Comparison of ENCODE assay signal across 11 cellular contexts in the genomic region with DNA sequence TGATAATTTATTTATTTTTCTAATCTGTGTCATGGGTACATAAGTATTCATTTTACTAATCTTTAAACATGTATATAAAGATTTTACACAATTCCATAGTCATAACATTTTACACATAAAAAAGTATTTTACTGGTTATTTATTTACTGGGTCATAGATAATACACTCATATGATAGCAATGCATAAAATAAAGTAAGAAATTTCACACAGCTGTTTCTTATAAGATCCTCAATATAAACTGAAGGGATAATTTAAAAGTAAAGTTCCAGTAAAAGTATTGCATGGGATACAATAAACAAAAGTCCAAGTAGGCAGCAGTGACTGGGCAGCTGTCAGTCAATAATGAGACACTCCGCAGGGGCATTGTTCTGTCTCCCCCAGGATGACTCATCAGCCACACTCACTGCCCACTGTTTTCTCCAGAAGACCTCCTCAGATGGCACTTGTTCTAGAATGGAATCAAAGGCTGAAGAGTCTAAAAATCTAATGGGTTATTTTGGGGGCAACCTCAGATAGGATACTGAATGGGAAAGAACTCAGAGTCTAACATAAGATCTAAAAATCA. TPM values are rescaled to one million over a fixed set of nuclear protein-coding genes. Genes with fewer than 3 reads are reported as not detected.
DNase-seq lines count a peak whose midpoint lies in the region; ATAC-seq and TF ChIP-seq lines count a peak whose summit lies in the region.
"Had no signal": no experiment of that assay in that cellular context is flagged by ENCODE, and none has a peak within 500 bp of the region (broad histone marks: within the 10 kb centered on the region; RNA-seq: fewer than 3 reads in every experiment).

No MANE protein-coding gene starts in this region.

- DNase-seq in Ammon's horn (ENCODE audit: low spot score), result peak; percentile 22
- DNase-seq in astrocyte of the spinal cord (ENCODE audit: low read depth, low spot score), result peak; percentile 24
- DNase-seq in lung microvascular endothelial cell (ENCODE audit: low read depth in 2 of 2), result peak; percentile 40 to 70
- DNase-seq in NCI-H1092 treated with DMSO at 0.1 percent for 48 hours (lab: John Stamatoyannopoulos, UW), result no peak
- DNase-seq in stimulated activated naive CD4-positive, alpha-beta T cell (lab: John Stamatoyannopoulos, UW), result no peak
- no peak for DNase-seq in stimulated activated naive CD8-positive, alpha-beta T cell treated with anti-CD3 and anti-CD28 coated beads, Interleukin-15, Interleukin-2, amounts not matched to agents 100 U/mL and 50 U/mL, for 24 hours
- DNase-seq: activated CD4-positive, alpha-beta memory T cell treated with anti-CD3 and anti-CD28 coated beads, Interleukin-2, amount 10 ng/mL, durations not matched to agents 7 days and 5 days; CD4-positive, alpha-beta memory T cell had no signal

- H3K27ac ChIP-seq in HUES6 (ENCODE audit: low read depth, low read length), result peak overlapping the region; percentile 47; the same call in 1 of the 2 replicates

- H3K27me3 ChIP-seq in HUES6 (ENCODE audit: control insufficient read depth, insufficient read depth, low read length), result no peaks in the 10 kb centered on the region

- peaks cover 21% of the 10 kb centered on the region for H3K4me1 ChIP-seq in HUES6 (ENCODE audit: control insufficient read depth, insufficient read depth, low read length)

- in situ Hi-C loops in astrocyte of the spinal cord (cut with HindIII; ENCODE audit: low sequenced_read_pairs), result no loop called here

- ATAC-seq in GM19463 (IDR thresholded peaks at IDR 0.05; ENCODE audit: unreplicated experiment), result no peak
- no peak for ATAC-seq in stimulated activated naive CD8-positive, alpha-beta T cell treated with anti-CD3 and anti-CD28 coated beads, Interleukin-15, Interleukin-2, amounts not matched to agents 100 U/mL and 50 U/mL, for 24 hours
- ATAC-seq: left lobe of liver had no signal

- H3K9ac ChIP-seq in HUES6 (ENCODE audit: low read length), result no peak overlapping the region

- H3K4me3 ChIP-seq in HUES6 (ENCODE audit: low read depth, low read length), result peak overlapping the region; percentile 5; the same call in 1 of the 2 replicates
- no peak overlapping the region for H3K4me3 ChIP-seq in astrocyte of the spinal cord (ENCODE audit: low read depth, low read length)

- H3K9me3 ChIP-seq in HUES6 (ENCODE audit: control insufficient read depth, insufficient read depth, low read depth, low read length), result no peaks in the 10 kb centered on the region

- TF ChIP-seq CTCF in astrocyte of the spinal cord (IDR thresholded peaks at IDR 0.05; ENCODE audit: low read depth, low read length), result no peak

- no peaks in the 10 kb centered on the region for H3K36me3 ChIP-seq in HUES6 (ENCODE audit: control insufficient read depth, insufficient read depth, low read length)

RNA-seq across cellular contexts. Expression of a gene that starts 32.7 kb away (rescaled TPM):
- 50.8 and 55.0 TPM in 2 replicates for total RNA-seq in lung microvascular endothelial cell

Comparison
In these comparisons a context has a peak if more than half of its experiments do, and no peak if none do; other contexts are left out.
1. DNase-seq: peak in Ammon's horn (single experiment), astrocyte of the spinal cord (single experiment) and lung microvascular endothelial cell (2 of 2); none in NCI-H1092 treated with DMSO at 0.1 percent for 48 hours (single experiment), stimulated activated naive CD4-positive, alpha-beta T cell (0 of 6) and stimulated activated naive CD8-positive, alpha-beta T cell treated with anti-CD3 and anti-CD28 coated beads, Interleukin-15, Interleukin-2, amounts not matched to agents 100 U/mL and 50 U/mL, for 24 hours (single experiment).